In the genomic region with DNA sequence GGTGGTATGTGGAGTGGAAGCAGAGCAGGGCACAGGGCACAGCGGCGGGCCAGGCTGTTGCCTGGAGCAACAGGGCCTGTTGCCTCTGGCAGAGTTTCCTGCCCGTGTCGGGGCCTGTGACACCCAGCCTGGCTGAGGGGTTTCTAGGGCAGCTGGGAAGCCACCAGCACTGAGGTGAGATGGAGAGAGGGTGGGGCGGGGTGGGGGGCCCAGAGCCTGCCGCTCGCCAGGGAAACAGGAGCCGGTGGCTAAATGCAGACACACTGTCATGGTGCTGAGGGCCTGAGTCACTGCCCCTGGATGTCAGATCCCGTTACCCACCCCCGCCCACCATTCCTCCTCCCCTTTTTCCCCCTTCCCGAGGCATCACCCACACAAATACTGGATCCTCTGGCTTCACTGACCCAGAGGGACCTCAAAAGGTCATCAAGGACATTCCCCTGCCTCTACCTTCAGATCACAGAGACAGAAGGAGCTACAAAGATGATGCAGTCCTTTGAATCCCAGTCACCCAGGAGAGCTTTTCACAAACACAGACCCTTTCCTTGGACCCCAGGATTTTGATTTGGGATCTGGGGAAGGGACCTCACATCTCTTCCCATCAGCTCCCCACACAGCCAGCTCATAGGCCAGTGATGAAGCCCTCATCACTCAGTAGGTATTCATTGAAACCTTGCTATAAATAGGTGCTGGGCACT, we compare ENCODE assay signal across 13 cellular contexts. TPM values are rescaled to one million over a fixed set of nuclear protein-coding genes. Genes with fewer than 3 reads are reported as not detected.
A peak's percentile ranks its signal among the peaks of the same experiment; 100 is the strongest.
DNase-seq lines count a peak whose midpoint lies in the region; ATAC-seq and TF ChIP-seq lines count a peak whose summit lies in the region.
"Had no signal": no experiment of that assay in that cellular context is flagged by ENCODE, and none has a peak within 500 bp of the region (broad histone marks: within the 10 kb centered on the region; RNA-seq: fewer than 3 reads in every experiment).

No MANE protein-coding gene starts in this region.

- H3K27me3 Mint-ChIP-seq in activated CD8-positive, alpha-beta memory T cell treated with anti-CD3 and anti-CD28 coated beads, Interleukin-2, amount 10 ng/mL, durations not matched to agents 7 days and 5 days: peaks cover 6% of the 10 kb centered on the region

- H3K27ac Mint-ChIP-seq in activated CD8-positive, alpha-beta memory T cell treated with anti-CD3 and anti-CD28 coated beads, Interleukin-2, amount 10 ng/mL, durations not matched to agents 7 days and 5 days: no peak overlapping the region

- H3K4me1 ChIP-seq in BE2C (peaks cover 30% of the 10 kb centered on the region), heart right ventricle (peaks cover 5 to 52% (median 26%) of the 10 kb centered on the region in 9 donors), rectal smooth muscle tissue (ENCODE audit: control insufficient read depth, insufficient read depth, low read length) (peaks cover 47% of the 10 kb centered on the region)

- H3K9me3 ChIP-seq in BE2C (no peaks in the 10 kb centered on the region), heart right ventricle (no peaks in the 10 kb centered on the region)

- H3K9ac ChIP-seq in rectal smooth muscle tissue (ENCODE audit: low read length): no peak overlapping the region

- H3K4me1 Mint-ChIP-seq in activated CD8-positive, alpha-beta memory T cell treated with anti-CD3 and anti-CD28 coated beads, Interleukin-2, amount 10 ng/mL, durations not matched to agents 7 days and 5 days: no peaks in the 10 kb centered on the region

- H3K4me3 Mint-ChIP-seq in activated CD8-positive, alpha-beta memory T cell treated with anti-CD3 and anti-CD28 coated beads, Interleukin-2, amount 10 ng/mL, durations not matched to agents 7 days and 5 days: no peak overlapping the region

- 47 to 65% methylated on average over 11 of the region's 11 CpGs for WGBS in heart right ventricle, 2 donors

- TF ChIP-seq CTCF in BE2C (IDR thresholded peaks at IDR 0.05; ENCODE audit: low read depth, low read length): no peak
- TF ChIP-seq CTCF in heart right ventricle (IDR thresholded peaks at IDR 0.05): no peak

- H3K4me3 ChIP-seq in BE2C (ENCODE audit: low read depth, low read length) (no peak overlapping the region), heart right ventricle (peak overlapping the region in 5 of 10 donors; percentile 56 to 73 (median 66)), rectal smooth muscle tissue (ENCODE audit: low read length) (no peak overlapping the region)

- H3K27ac ChIP-seq in heart right ventricle: peak overlapping the region; percentile 86 to 99 (median 96)
- peak overlapping the region; percentile 99 for H3K27ac ChIP-seq in rectal smooth muscle tissue (ENCODE audit: low read depth, low read length)
- H3K27ac ChIP-seq: C4-2B had no signal

- CTCF ChIA-PET in activated CD8-positive, alpha-beta memory T cell treated with anti-CD3 and anti-CD28 coated beads, Interleukin-2, amount 10 ng/mL, durations not matched to agents 7 days and 5 days (lab: Charles Lee): interaction anchor here (0.5 to 1.3 kb wide), 2 partner anchors 225 to 229 kb away, joined by 3 to 4 read pairs; no protein-coding TSS in a partner anchor

- no peaks in the 10 kb centered on the region for H3K9me3 Mint-ChIP-seq in activated CD8-positive, alpha-beta memory T cell treated with anti-CD3 and anti-CD28 coated beads, Interleukin-2, amount 10 ng/mL, durations not matched to agents 7 days and 5 days (ENCODE audit: low read depth)

- ATAC-seq in heart right ventricle: peak; percentile 26 to 54 (median 42)
- no peak for ATAC-seq in activated CD8-positive, alpha-beta memory T cell treated with anti-CD3 and anti-CD28 coated beads, Interleukin-2, amount 10 ng/mL, durations not matched to agents 7 days and 5 days
- no peak for ATAC-seq in HG03565 (IDR thresholded peaks at IDR 0.05; ENCODE audit: unreplicated experiment)
- no peak for ATAC-seq in GM18520 (IDR thresholded peaks at IDR 0.05; ENCODE audit: unreplicated experiment)
- ATAC-seq in GM21526 (IDR thresholded peaks at IDR 0.05; ENCODE audit: low FRiP score, unreplicated experiment): no peak

- H3K36me3 Mint-ChIP-seq in activated CD8-positive, alpha-beta memory T cell treated with anti-CD3 and anti-CD28 coated beads, Interleukin-2, amount 10 ng/mL, durations not matched to agents 7 days and 5 days: no peaks in the 10 kb centered on the region

- intact Hi-C loops in heart right ventricle (cut with DNase I): no loop called here

- no peaks in the 10 kb centered on the region for H3K27me3 ChIP-seq in BE2C
- no peaks in the 10 kb centered on the region for H3K27me3 ChIP-seq in heart right ventricle
- H3K27me3 ChIP-seq in rectal smooth muscle tissue (ENCODE audit: control insufficient read depth, insufficient read depth, low read length): no peaks in the 10 kb centered on the region

- peak; percentile 54 for DNase-seq in BE2C
- peak; percentile 70 for DNase-seq in T1000 (lab: John Stamatoyannopoulos, UW)
- DNase-seq in heart right ventricle: peak; percentile 75 to 78
- DNase-seq in activated CD8-positive, alpha-beta memory T cell treated with anti-CD3 and anti-CD28 coated beads, Interleukin-2, amount 10 ng/mL, durations not matched to agents 7 days and 5 days: no peak
- DNase-seq: NCI-H2081, SIG-M5 had no signal

- no peaks in the 10 kb centered on the region for H3K36me3 ChIP-seq in BE2C
- peaks cover 0 to 17% (median 0%) of the 10 kb centered on the region in 9 donors for H3K36me3 ChIP-seq in heart right ventricle
- H3K36me3 ChIP-seq in rectal smooth muscle tissue (ENCODE audit: control insufficient read depth, insufficient read depth, low read length): no peaks in the 10 kb centered on the region

RNA-seq across cellular contexts. Expression of a gene that starts 1.9 kb away (rescaled TPM):
- polyA plus RNA-seq in BE2C (2012; ENCODE audit: insufficient read depth, insufficient read length, low read depth): 1.8 TPM
- total RNA-seq in heart right ventricle: 1,000 to 10,000 TPM; 4,333 to 6,303 (median 4,923) TPM
- 1,000 to 10,000 TPM; 5,521 to 6,425 TPM for polyA plus RNA-seq in heart right ventricle
- total RNA-seq in activated CD8-positive, alpha-beta memory T cell treated with anti-CD3 and anti-CD28 coated beads, Interleukin-2, amount 10 ng/mL, durations not matched to agents 7 days and 5 days: not detected
- total RNA-seq: activated CD8-positive, alpha-beta memory T cell treated with anti-CD3 and anti-CD28 coated beads for 36 hours had no signal

RNA-seq across cellular contexts. Expression of a gene that starts 2.1 kb away (rescaled TPM):
- 0.52 TPM for polyA plus RNA-seq in BE2C (2012; ENCODE audit: insufficient read depth, insufficient read length, low read depth)
- total RNA-seq in heart right ventricle: 1 to 10 TPM in 1 of 10 donors, under 1 TPM in 8, not detected in 1; 0.19 to 1.0 (median 0.33) TPM
- polyA plus RNA-seq in heart right ventricle: under 1 TPM; 0.52 to 0.73 TPM
- not detected for total RNA-seq in activated CD8-positive, alpha-beta memory T cell treated with anti-CD3 and anti-CD28 coated beads, Interleukin-2, amount 10 ng/mL, durations not matched to agents 7 days and 5 days
- total RNA-seq: activated CD8-positive, alpha-beta memory T cell treated with anti-CD3 and anti-CD28 coated beads for 36 hours had no signal

RNA-seq across cellular contexts. Expression of a gene that starts 15.7 kb away (rescaled TPM):
- polyA plus RNA-seq in BE2C (2012; ENCODE audit: insufficient read depth, insufficient read length, low read depth): not detected
- under 1 TPM in 5 of 10 donors, not detected in 5; 0.15 to 0.79 (median 0.28) TPM for total RNA-seq in heart right ventricle
- under 1 TPM; 0.35 to 0.95 TPM for polyA plus RNA-seq in heart right ventricle
- not detected for total RNA-seq in activated CD8-positive, alpha-beta memory T cell treated with anti-CD3 and anti-CD28 coated beads, Interleukin-2, amount 10 ng/mL, durations not matched to agents 7 days and 5 days
- total RNA-seq: activated CD8-positive, alpha-beta memory T cell treated with anti-CD3 and anti-CD28 coated beads for 36 hours; omental fat pad had no signal

RNA-seq across cellular contexts. Expression of a gene that starts 23.9 kb away (rescaled TPM):
- not detected for polyA plus RNA-seq in BE2C (2012; ENCODE audit: insufficient read depth, insufficient read length, low read depth)
- total RNA-seq in heart right ventricle: 1 to 10 TPM; 1.2 to 3.4 (median 2.0) TPM
- polyA plus RNA-seq in heart right ventricle: 1 to 10 TPM in 1 of 2 donors, under 1 TPM in 1; 0.57 to 2.1 TPM
- total RNA-seq in activated CD8-positive, alpha-beta memory T cell treated with anti-CD3 and anti-CD28 coated beads, Interleukin-2, amount 10 ng/mL, durations not matched to agents 7 days and 5 days: not detected
- total RNA-seq: activated CD8-positive, alpha-beta memory T cell treated with anti-CD3 and anti-CD28 coated beads for 36 hours had no signal

RNA-seq across cellular contexts. Expression of a gene that starts 43.8 kb away (rescaled TPM):
- 73.4 TPM for polyA plus RNA-seq in BE2C (2012; ENCODE audit: insufficient read depth, insufficient read length, low read depth)
- total RNA-seq in heart right ventricle: 10 to 100 TPM; 16.4 to 25.0 (median 20.4) TPM
- 10 to 100 TPM; 27.3 to 54.9 TPM for polyA plus RNA-seq in heart right ventricle
- total RNA-seq in activated CD8-positive, alpha-beta memory T cell treated with anti-CD3 and anti-CD28 coated beads, Interleukin-2, amount 10 ng/mL, durations not matched to agents 7 days and 5 days: 10 to 100 TPM; 55.8 to 68.8 TPM

Comparison
In these comparisons a context has a peak if more than half of its experiments do, and no peak if none do; other contexts are left out.
1. ATAC-seq: peak in heart right ventricle (8 of 8); none in activated CD8-positive, alpha-beta memory T cell treated with anti-CD3 and anti-CD28 coated beads, Interleukin-2, amount 10 ng/mL, durations not matched to agents 7 days and 5 days (single experiment), HG03565 (single experiment), GM18520 (single experiment) and GM21526 (single experiment).
2. RNA of a gene that starts 1.9 kb away (total RNA-seq): 4,333 to 6,303 TPM in heart right ventricle; not detected in activated CD8-positive, alpha-beta memory T cell treated with anti-CD3 and anti-CD28 coated beads, Interleukin-2, amount 10 ng/mL, durations not matched to agents 7 days and 5 days; every median in the first group is over 1,000 times any median in the second.